Comparison of ENCODE assay signal across 1 cellular context in the genomic region with DNA sequence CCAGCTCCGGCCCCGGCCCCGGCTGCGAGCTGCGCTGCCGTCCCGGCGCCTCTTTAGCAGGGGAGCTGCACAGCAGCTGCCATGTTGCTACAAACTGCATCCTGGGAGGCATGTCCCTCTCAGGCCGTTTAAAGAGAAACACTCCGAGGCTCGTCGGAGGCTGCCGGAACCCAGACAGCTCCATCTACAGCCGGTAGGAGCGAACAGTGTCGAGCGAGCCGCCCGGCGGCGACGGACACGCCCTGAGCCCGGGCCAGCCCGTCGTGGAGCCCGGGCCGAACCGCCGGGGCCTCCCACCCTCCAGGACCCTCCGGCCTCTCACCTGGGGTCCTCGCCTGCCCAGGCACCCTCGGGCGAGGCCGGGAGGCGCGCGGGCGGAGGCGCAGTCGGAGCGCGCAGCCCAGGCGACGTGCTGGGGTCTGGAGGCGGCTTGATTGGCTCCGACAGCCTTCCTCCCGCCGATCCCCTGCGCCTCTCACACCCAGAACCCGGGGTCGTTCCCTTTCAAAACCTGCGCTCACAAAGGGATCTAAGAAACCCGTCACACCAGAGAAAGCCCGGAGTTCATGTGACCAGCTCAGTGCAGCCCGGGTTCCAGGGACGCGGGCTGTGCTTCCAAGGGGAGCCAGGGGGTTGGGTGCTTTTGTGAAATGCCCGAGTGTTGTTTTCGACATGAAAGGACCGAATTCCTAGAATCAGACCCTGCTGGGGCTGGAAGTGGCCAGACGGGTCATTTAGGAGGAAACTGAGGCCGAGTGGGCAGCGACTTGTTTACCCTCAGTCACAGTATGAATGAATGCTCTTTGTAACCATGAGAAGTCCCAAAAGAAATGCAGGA.
A peak's percentile ranks its signal among the peaks of the same experiment; 100 is the strongest.
TF ChIP-seq lines count a peak whose summit lies in the region.

TSS of gene ZNF777 (minus strand) at position 570 of the 838 bp plus-strand sequence. CDS start 5,040 bp downstream, outside the sequence.

TF ChIP-seq in SK-N-SH, 30 proteins besides CTCF, POLR2A, EP300 and RAD21:
- peak; percentile 47; the same call in 1 of the 2 replicates for TF ChIP-seq ELF1 (IDR thresholded peaks at IDR 0.05)
- TF ChIP-seq RFX5 (IDR thresholded peaks at IDR 0.05; ENCODE audit: low read length): peak; percentile 47; the same call in 1 of the 2 replicates
- no peak; the same call in 1 of the 2 replicates for TF ChIP-seq TCF12 (IDR thresholded peaks at IDR 0.05)
- TF ChIP-seq GATA2 (CRISPR knock-in tag; IDR thresholded peaks at IDR 0.05): no peak
- TF ChIP-seq EZH2phosphoT487 (IDR thresholded peaks at IDR 0.05; ENCODE audit: borderline replicate concordance, low read depth): no peak
- peak; percentile 12; the same call in 1 of the 2 replicates for TF ChIP-seq NFIC (IDR thresholded peaks at IDR 0.05; ENCODE audit: borderline replicate concordance)
- TF ChIP-seq CHD2 (IDR thresholded peaks at IDR 0.05; ENCODE audit: low read length, partially characterized antibody): peak; percentile 78
- TF ChIP-seq GABPA (IDR thresholded peaks at IDR 0.05; ENCODE audit: low read depth): peak; percentile 45
- TF ChIP-seq SMC3 (IDR thresholded peaks at IDR 0.05; ENCODE audit: low read depth, low read length): peak; percentile 23; the same call in 1 of the 2 replicates
- TF ChIP-seq, protein P1, sequence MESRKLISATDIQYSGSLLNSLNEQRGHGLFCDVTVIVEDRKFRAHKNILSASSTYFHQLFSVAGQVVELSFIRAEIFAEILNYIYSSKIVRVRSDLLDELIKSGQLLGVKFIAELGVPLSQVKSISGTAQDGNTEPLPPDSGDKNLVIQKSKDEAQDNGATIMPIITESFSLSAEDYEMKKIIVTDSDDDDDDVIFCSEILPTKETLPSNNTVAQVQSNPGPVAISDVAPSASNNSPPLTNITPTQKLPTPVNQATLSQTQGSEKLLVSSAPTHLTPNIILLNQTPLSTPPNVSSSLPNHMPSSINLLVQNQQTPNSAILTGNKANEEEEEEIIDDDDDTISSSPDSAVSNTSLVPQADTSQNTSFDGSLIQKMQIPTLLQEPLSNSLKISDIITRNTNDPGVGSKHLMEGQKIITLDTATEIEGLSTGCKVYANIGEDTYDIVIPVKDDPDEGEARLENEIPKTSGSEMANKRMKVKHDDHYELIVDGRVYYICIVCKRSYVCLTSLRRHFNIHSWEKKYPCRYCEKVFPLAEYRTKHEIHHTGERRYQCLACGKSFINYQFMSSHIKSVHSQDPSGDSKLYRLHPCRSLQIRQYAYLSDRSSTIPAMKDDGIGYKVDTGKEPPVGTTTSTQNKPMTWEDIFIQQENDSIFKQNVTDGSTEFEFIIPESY (IDR thresholded peaks at IDR 0.05; ENCODE audit: borderline replicate concordance, low read depth): no peak
- peak; percentile 92 for TF ChIP-seq SIN3A (IDR thresholded peaks at IDR 0.05; ENCODE audit: borderline replicate concordance, low read depth, low read length)
- no peak; the same call in 1 of the 2 replicates for TF ChIP-seq PBX3 (IDR thresholded peaks at IDR 0.05)
- TF ChIP-seq TEAD4 (IDR thresholded peaks at IDR 0.05; ENCODE audit: borderline replicate concordance, insufficient read depth): no peak
- no peak for TF ChIP-seq RXRA (IDR thresholded peaks at IDR 0.05; ENCODE audit: borderline replicate concordance, low read depth)
- TF ChIP-seq FOXM1 (IDR thresholded peaks at IDR 0.05; ENCODE audit: low read depth): no peak
- TF ChIP-seq MXI1 (IDR thresholded peaks at IDR 0.05; ENCODE audit: low read depth, low read length): peak; percentile 85
- TF ChIP-seq FOSL2 (IDR thresholded peaks at IDR 0.05; ENCODE audit: borderline replicate concordance, low read depth): no peak
- peak; percentile 90 for TF ChIP-seq MAX (IDR thresholded peaks at IDR 0.05; ENCODE audit: low read depth)
- TF ChIP-seq POLR2AphosphoS5 (IDR thresholded peaks at IDR 0.05; ENCODE audit: low read depth, low read length): peak; percentile 66
- TF ChIP-seq FOXJ3 (CRISPR knock-in tag; IDR thresholded peaks at IDR 0.05): no peak
- peak; percentile 37; the same call in 1 of the 2 replicates for TF ChIP-seq RCOR1 (IDR thresholded peaks at IDR 0.05; ENCODE audit: low read length)
- TF ChIP-seq REST (IDR thresholded peaks at IDR 0.05; ENCODE audit: low read depth, low read length): peak; percentile 63; the same call in 1 of the 2 replicates
- TF ChIP-seq USF2 (IDR thresholded peaks at IDR 0.05; ENCODE audit: borderline replicate concordance, low read depth, low read length): no peak
- TF ChIP-seq TAF1 (IDR thresholded peaks at IDR 0.05; ENCODE audit: borderline replicate concordance, low read depth, low read length): peak; percentile 95
- TF ChIP-seq YY1 (IDR thresholded peaks at IDR 0.05; ENCODE audit: low read depth): peak; percentile 92
- no peak; the same call in 1 of the 2 replicates for TF ChIP-seq MEF2A (IDR thresholded peaks at IDR 0.05; ENCODE audit: borderline replicate concordance, low read depth)
- TF ChIP-seq, protein P2, sequence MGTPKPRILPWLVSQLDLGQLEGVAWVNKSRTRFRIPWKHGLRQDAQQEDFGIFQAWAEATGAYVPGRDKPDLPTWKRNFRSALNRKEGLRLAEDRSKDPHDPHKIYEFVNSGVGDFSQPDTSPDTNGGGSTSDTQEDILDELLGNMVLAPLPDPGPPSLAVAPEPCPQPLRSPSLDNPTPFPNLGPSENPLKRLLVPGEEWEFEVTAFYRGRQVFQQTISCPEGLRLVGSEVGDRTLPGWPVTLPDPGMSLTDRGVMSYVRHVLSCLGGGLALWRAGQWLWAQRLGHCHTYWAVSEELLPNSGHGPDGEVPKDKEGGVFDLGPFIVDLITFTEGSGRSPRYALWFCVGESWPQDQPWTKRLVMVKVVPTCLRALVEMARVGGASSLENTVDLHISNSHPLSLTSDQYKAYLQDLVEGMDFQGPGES (IDR thresholded peaks at IDR 0.05; ENCODE audit: low read depth, low read length): no peak
- no peak for TF ChIP-seq NRF1 (IDR thresholded peaks at IDR 0.05; ENCODE audit: low read depth, low read length)
- TF ChIP-seq, protein P3, sequence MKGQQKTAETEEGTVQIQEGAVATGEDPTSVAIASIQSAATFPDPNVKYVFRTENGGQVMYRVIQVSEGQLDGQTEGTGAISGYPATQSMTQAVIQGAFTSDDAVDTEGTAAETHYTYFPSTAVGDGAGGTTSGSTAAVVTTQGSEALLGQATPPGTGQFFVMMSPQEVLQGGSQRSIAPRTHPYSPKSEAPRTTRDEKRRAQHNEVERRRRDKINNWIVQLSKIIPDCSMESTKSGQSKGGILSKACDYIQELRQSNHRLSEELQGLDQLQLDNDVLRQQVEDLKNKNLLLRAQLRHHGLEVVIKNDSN (IDR thresholded peaks at IDR 0.05; ENCODE audit: borderline replicate concordance, low read depth): no peak
- no peak for TF ChIP-seq JUND (IDR thresholded peaks at IDR 0.05)
TF ChIP-seq in SK-N-SH: peak in this region for 14.
